Comparison of ENCODE assay signal across 1 cellular context in the genomic region with DNA sequence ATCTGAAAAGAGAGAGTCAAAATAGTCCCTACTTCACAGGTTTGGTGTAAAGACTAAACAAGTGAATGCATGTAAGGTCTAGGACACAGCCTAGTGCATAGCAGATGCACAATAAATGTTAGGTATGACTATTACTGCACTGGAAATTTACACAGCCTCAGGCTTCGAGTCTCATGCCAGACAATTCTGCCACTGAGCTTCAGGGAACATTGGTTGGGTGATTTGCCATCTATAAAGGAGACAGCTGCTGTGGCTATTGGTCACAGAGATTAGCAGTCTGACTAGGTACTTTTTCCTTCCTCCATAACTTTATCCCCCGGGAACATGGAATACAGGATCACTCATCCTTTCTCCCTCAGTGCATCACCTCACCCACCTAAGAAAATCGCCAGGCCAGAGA.
TF ChIP-seq lines count a peak whose summit lies in the region.

No MANE protein-coding gene starts in this region.

TF ChIP-seq in GM23338, 12 proteins besides CTCF, POLR2A, EP300 and RAD21 (continued from another document):
- TF ChIP-seq, protein P1, sequence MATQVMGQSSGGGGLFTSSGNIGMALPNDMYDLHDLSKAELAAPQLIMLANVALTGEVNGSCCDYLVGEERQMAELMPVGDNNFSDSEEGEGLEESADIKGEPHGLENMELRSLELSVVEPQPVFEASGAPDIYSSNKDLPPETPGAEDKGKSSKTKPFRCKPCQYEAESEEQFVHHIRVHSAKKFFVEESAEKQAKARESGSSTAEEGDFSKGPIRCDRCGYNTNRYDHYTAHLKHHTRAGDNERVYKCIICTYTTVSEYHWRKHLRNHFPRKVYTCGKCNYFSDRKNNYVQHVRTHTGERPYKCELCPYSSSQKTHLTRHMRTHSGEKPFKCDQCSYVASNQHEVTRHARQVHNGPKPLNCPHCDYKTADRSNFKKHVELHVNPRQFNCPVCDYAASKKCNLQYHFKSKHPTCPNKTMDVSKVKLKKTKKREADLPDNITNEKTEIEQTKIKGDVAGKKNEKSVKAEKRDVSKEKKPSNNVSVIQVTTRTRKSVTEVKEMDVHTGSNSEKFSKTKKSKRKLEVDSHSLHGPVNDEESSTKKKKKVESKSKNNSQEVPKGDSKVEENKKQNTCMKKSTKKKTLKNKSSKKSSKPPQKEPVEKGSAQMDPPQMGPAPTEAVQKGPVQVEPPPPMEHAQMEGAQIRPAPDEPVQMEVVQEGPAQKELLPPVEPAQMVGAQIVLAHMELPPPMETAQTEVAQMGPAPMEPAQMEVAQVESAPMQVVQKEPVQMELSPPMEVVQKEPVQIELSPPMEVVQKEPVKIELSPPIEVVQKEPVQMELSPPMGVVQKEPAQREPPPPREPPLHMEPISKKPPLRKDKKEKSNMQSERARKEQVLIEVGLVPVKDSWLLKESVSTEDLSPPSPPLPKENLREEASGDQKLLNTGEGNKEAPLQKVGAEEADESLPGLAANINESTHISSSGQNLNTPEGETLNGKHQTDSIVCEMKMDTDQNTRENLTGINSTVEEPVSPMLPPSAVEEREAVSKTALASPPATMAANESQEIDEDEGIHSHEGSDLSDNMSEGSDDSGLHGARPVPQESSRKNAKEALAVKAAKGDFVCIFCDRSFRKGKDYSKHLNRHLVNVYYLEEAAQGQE (IDR thresholded peaks at IDR 0.05; ENCODE audit: unreplicated experiment): no peak
- no peak for TF ChIP-seq JUNB (IDR thresholded peaks at IDR 0.05; ENCODE audit: unreplicated experiment)
